ENCODE assay signal across 8 cellular contexts in genomic region chr11:58524232-58525036, GRCh38. TPM values are rescaled to one million over a fixed set of nuclear protein-coding genes. Genes with fewer than 3 reads are reported as not detected.
DNase-seq lines count a peak whose midpoint lies in the region; ATAC-seq and TF ChIP-seq lines count a peak whose summit lies in the region.

No MANE protein-coding gene starts in this region.

- BruUV-seq in OCI-LY7 (replicated peaks; lab: Mats Ljungman, UMichigan): no TSS peak

- H3K79me2 ChIP-seq in OCI-LY7 (ENCODE audit: insufficient read depth, low read depth, low read length): no peaks in the 10 kb centered on the region

- H3K4me3 ChIP-seq in HUES48 (ENCODE audit: low read depth, low read length) (peak overlapping the region; percentile 54), OCI-LY7 (ENCODE audit: low read depth, low read length, poor library complexity, severe bottlenecking) (peak overlapping the region; percentile 22)

- H3K9me2 ChIP-seq in OCI-LY7 (ENCODE audit: insufficient read depth, low read length): no peaks in the 10 kb centered on the region

- no peaks in the 10 kb centered on the region for H3K9me3 ChIP-seq in ES-I3 (ENCODE audit: control insufficient read depth, insufficient read depth, low read length)
- no peaks in the 10 kb centered on the region for H3K9me3 ChIP-seq in HUES48 (ENCODE audit: control insufficient read depth, insufficient read depth, low read length)
- no peaks in the 10 kb centered on the region for H3K9me3 ChIP-seq in OCI-LY7 (ENCODE audit: low read length)

- peak overlapping the region; percentile 61 for H3K4me2 ChIP-seq in OCI-LY7 (ENCODE audit: low read length)

- H4K20me1 ChIP-seq in OCI-LY7 (ENCODE audit: insufficient read depth, low read length): no peaks in the 10 kb centered on the region

- no peak overlapping the region for H3K27ac ChIP-seq in HUES48 (ENCODE audit: low read depth, low read length)
- peak overlapping the region; percentile 85 for H3K27ac ChIP-seq in OCI-LY7 (ENCODE audit: low read depth, low read length, poor library complexity, severe bottlenecking)

- intact Hi-C loops in OCI-LY7 (cut with micrococcal nuclease; ENCODE audit: unreplicated experiment): loop anchor here (1.0 to 10.0 kb wide), 3 partner anchors 53 to 957 kb away; partner anchors contain the start of genes SELENOH and UBE2L6

- peak overlapping the region; percentile 8 for H3K4me3 Mint-ChIP-seq in osteocyte (ENCODE audit: unreplicated experiment)

- H3K4me1 ChIP-seq in ES-I3 (ENCODE audit: insufficient read depth, low read length) (0 out of 2 replicates have a peak, but pooled peaks cover 2% of the 10 kb centered on the region), HUES48 (ENCODE audit: control insufficient read depth, insufficient read depth, low read length) (peaks cover 6% of the 10 kb centered on the region), OCI-LY7 (ENCODE audit: insufficient read depth, low read length, poor library complexity, severe bottlenecking) (peaks cover 39% of the 10 kb centered on the region)

- no peaks in the 10 kb centered on the region for H3K36me3 ChIP-seq in ES-I3 (ENCODE audit: insufficient read depth, low read length)
- no peaks in the 10 kb centered on the region for H3K36me3 ChIP-seq in HUES48 (ENCODE audit: control insufficient read depth, insufficient read depth, low read length)
- peaks cover 38% of the 10 kb centered on the region for H3K36me3 ChIP-seq in OCI-LY7 (ENCODE audit: insufficient read depth, low read length)

- TF ChIP-seq CTCF in OCI-LY7 (conservative IDR thresholded peaks at IDR 0.05; ENCODE audit: low read length): peak; percentile 98
- peak; percentile 69 for TF ChIP-seq CTCF in osteocyte (IDR thresholded peaks at IDR 0.05)

- H3K9me3 Mint-ChIP-seq in osteocyte (ENCODE audit: unreplicated experiment): no peaks in the 10 kb centered on the region

- CTCF ChIA-PET in OCI-LY7 (lab: Charles Lee; ENCODE audit: unreplicated experiment): no interaction called here

- ATAC-seq in GM21529 (IDR thresholded peaks at IDR 0.05; ENCODE audit: unreplicated experiment): peak; percentile 42

- POLR2A ChIA-PET in OCI-LY7 (lab: Charles Lee): interaction anchor here (0.7 to 2.3 kb wide), 4 partner anchors 16 to 53 kb away, joined by 3 to 9 read pairs (median 5); partner anchors contain the start of gene LPXN

- H2AFZ ChIP-seq in OCI-LY7 (ENCODE audit: low read length): no peak overlapping the region

- DNase-seq in OCI-LY7 (ENCODE audit: low spot score) (peak; percentile 81), globus pallidus (ENCODE audit: low spot score) (peak; percentile 81), osteocyte (ENCODE audit: extremely low spot score, unreplicated experiment) (no peak), OCI-M2 (lab: John Stamatoyannopoulos, UW; ENCODE audit: unreplicated experiment) (no peak)
- DNase-seq in activated T-helper 9 cell treated with anti-CD3 and anti-CD28 coated beads, Interleukin-2, amount 50 U/mL, for 16 hours (ENCODE audit: low read depth): peak; percentile 13

- peak overlapping the region; percentile 48; the same call in 1 of the 2 replicates for H3K9ac ChIP-seq in ES-I3 (ENCODE audit: low read depth, low read length)
- H3K9ac ChIP-seq in HUES48 (ENCODE audit: low read depth, low read length): no peak overlapping the region

- peaks cover 20% of the 10 kb centered on the region for H3K36me3 Mint-ChIP-seq in osteocyte (ENCODE audit: unreplicated experiment)

- H3K27me3 Mint-ChIP-seq in osteocyte (ENCODE audit: unreplicated experiment): peaks cover 26% of the 10 kb centered on the region

- H3K27me3 ChIP-seq in HUES48 (ENCODE audit: control insufficient read depth, insufficient read depth, low read length): no peaks in the 10 kb centered on the region

- peaks cover 6% of the 10 kb centered on the region for H3K4me1 Mint-ChIP-seq in osteocyte (ENCODE audit: unreplicated experiment)

- no peak overlapping the region for H3K27ac Mint-ChIP-seq in osteocyte (ENCODE audit: unreplicated experiment)

RNA-seq across cellular contexts. Expression of gene OR5B21, which starts 16.5 kb away (rescaled TPM):
- not detected in 2 replicates for total RNA-seq in OCI-LY7 (2014; rRNA removed; shearing (Covaris generic))
- 0.48 and 0.55 TPM in 2 replicates for total RNA-seq in OCI-LY7 (2022)
- total RNA-seq in osteocyte: not detected in 2 replicates

RNA-seq across cellular contexts. Expression of gene LPXN, which starts 51.2 kb away (rescaled TPM):
- total RNA-seq in OCI-LY7 (2014; rRNA removed; shearing (Covaris generic)): 64.1 and 79.3 TPM in 2 replicates
- total RNA-seq in OCI-LY7 (2022) (129 and 130 TPM in 2 replicates), osteocyte (6.2 and 7.3 TPM in 2 replicates)

RNA-seq across cellular contexts. Expression of gene ZFP91, which starts 54.4 kb away (rescaled TPM):
- 36.9 and 38.7 TPM in 2 replicates for total RNA-seq in OCI-LY7 (2014; rRNA removed; shearing (Covaris generic))
- total RNA-seq in OCI-LY7 (2022) (50.9 and 60.5 TPM in 2 replicates), osteocyte (55.4 and 56.7 TPM in 2 replicates)

Comparison
In these comparisons a context has a peak if more than half of its experiments do, and no peak if none do; other contexts are left out.
1. DNase-seq: peak in OCI-LY7 (single experiment), activated T-helper 9 cell treated with anti-CD3 and anti-CD28 coated beads, Interleukin-2, amount 50 U/mL, for 16 hours (single experiment) and globus pallidus (single experiment); none in osteocyte (single experiment) and OCI-M2 (single experiment).